In the genomic region with DNA sequence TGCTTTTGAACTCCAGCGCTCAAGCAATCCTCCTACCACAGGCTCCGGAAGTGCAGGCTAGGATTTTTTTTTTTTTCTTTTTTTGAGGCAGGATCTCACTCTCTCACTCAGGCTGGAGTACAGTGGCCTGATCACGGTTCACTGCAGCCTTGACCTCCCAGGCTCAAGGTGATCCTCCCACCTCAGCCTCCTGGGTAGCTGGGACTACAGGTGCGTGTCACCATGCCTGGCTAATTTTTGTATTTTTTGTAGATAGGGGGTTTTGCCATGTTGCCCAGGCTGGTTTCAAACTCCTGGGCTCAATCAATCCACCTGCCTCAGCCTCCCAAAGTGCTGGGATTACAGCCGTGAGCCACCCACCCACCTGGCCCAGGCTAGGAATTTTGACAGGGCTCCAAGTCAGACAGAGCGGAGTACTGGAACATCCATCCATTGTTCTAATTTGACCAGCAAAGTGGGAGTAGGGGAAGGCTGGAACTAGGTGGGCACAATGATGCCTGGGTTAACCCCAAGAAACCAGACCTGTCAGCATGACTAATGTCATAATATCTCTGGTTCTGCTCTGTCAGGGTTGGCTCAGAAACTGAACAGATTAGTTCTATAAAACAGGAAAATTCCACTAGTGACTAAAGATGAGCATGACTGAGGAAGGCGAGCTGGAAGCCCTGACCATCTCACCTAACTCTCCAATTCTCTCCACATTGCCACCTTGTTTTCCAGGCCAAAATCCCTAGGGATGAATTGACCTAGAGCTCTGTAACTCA, we compare ENCODE assay signal across 1 cellular context.
TF ChIP-seq lines count a peak whose summit lies in the region.

No MANE protein-coding gene starts in this region.

TF ChIP-seq in GM23338, 12 proteins besides CTCF, POLR2A, EP300 and RAD21:
- TF ChIP-seq ZNF331 (CRISPR knock-in tag; IDR thresholded peaks at IDR 0.05; ENCODE audit: low read depth) (no peak), ZNF114 (CRISPR knock-in tag; IDR thresholded peaks at IDR 0.05) (no peak), EZH2phosphoT487 (IDR thresholded peaks at IDR 0.05; ENCODE audit: unreplicated experiment) (no peak)
- TF ChIP-seq, protein P1, sequence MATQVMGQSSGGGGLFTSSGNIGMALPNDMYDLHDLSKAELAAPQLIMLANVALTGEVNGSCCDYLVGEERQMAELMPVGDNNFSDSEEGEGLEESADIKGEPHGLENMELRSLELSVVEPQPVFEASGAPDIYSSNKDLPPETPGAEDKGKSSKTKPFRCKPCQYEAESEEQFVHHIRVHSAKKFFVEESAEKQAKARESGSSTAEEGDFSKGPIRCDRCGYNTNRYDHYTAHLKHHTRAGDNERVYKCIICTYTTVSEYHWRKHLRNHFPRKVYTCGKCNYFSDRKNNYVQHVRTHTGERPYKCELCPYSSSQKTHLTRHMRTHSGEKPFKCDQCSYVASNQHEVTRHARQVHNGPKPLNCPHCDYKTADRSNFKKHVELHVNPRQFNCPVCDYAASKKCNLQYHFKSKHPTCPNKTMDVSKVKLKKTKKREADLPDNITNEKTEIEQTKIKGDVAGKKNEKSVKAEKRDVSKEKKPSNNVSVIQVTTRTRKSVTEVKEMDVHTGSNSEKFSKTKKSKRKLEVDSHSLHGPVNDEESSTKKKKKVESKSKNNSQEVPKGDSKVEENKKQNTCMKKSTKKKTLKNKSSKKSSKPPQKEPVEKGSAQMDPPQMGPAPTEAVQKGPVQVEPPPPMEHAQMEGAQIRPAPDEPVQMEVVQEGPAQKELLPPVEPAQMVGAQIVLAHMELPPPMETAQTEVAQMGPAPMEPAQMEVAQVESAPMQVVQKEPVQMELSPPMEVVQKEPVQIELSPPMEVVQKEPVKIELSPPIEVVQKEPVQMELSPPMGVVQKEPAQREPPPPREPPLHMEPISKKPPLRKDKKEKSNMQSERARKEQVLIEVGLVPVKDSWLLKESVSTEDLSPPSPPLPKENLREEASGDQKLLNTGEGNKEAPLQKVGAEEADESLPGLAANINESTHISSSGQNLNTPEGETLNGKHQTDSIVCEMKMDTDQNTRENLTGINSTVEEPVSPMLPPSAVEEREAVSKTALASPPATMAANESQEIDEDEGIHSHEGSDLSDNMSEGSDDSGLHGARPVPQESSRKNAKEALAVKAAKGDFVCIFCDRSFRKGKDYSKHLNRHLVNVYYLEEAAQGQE (IDR thresholded peaks at IDR 0.05; ENCODE audit: unreplicated experiment): no peak
